ENCODE assay signal across 8 cellular contexts in genomic region chr19:58278156-58279041, GRCh38. TPM values are rescaled to one million over a fixed set of nuclear protein-coding genes. Genes with fewer than 3 reads are reported as not detected.
A peak's percentile ranks its signal among the peaks of the same experiment; 100 is the strongest.
DNase-seq lines count a peak whose midpoint lies in the region; ATAC-seq, FAIRE-seq and TF ChIP-seq lines count a peak whose summit lies in the region.

Gene ZNF8, plus strand, starts transcription at chr19:58278955. Its CDS starts 127 bp downstream, at chr19:58279082.

- peak; percentile 93 for ATAC-seq in HG03432 (IDR thresholded peaks at IDR 0.05; ENCODE audit: unreplicated experiment)

- FAIRE-seq in keratinocyte (lab: Jason Lieb, UNC): peak; percentile 67

- DNase-seq in Ammon's horn (ENCODE audit: low spot score): peak; percentile 96
- DNase-seq in NCI-H460 (ENCODE audit: extremely low read depth, low read depth): peak; percentile 95
- DNase-seq in activated CD4-positive, alpha-beta T cell treated with anti-CD3 and anti-CD28 coated beads for 1 hour: peak; percentile 93
- peak; percentile 97 for DNase-seq in cerebellum (ENCODE audit: low spot score)
- peak; percentile 96 for DNase-seq in keratinocyte (ENCODE audit: low read depth, low spot score)
- peak; percentile 95 to 98 (median 97) for DNase-seq in stimulated activated CD4-positive, alpha-beta T cell treated with anti-CD3 and anti-CD28 coated beads, Interleukin-12 subunit alpha, Interleukin-12 subunit beta, amount 100 ng/mL, for 48 hours (ENCODE audit: low read depth in 2 of 3, low spot score in 1 of 3)

- H3K27ac ChIP-seq in keratinocyte (ENCODE audit: control insufficient read depth, insufficient read depth, low read length): peak within 1 kb of the TSS; percentile 83

- H3K4me1 ChIP-seq in keratinocyte (ENCODE audit: control insufficient read depth, extremely low read depth, insufficient read depth, low read length): peaks cover 9% of the 10 kb centered on the region

- dilution Hi-C loops in keratinocyte (cut with MboI; ENCODE audit: extremely low pct_ligation_motif_present, low sequenced_read_pairs): no loop called here

- H3K27me3 ChIP-seq in keratinocyte (ENCODE audit: control insufficient read depth, extremely low read depth, insufficient read depth, low read length): no peaks in the 10 kb centered on the region

- H3K9me3 ChIP-seq in keratinocyte (ENCODE audit: control insufficient read depth, low read depth, low read length): no peaks in the 10 kb centered on the region

- H2AFZ ChIP-seq in keratinocyte (ENCODE audit: control insufficient read depth, low read length): peak within 1 kb of the TSS; percentile 94

- no peaks in the 10 kb centered on the region for H4K20me1 ChIP-seq in keratinocyte (ENCODE audit: control insufficient read depth, extremely low read depth, insufficient read depth, low read length)

- TF ChIP-seq POLR2A in GM19193 (IDR thresholded peaks at IDR 0.05; ENCODE audit: extremely low read depth, insufficient read depth, insufficient read length): peak; percentile 85

- peak within 1 kb of the TSS; percentile 93 for H3K9ac ChIP-seq in keratinocyte (ENCODE audit: control insufficient read depth, extremely low read depth, insufficient read depth, low read length)

- H3K79me2 ChIP-seq in keratinocyte (ENCODE audit: control insufficient read depth, insufficient read depth, low read length): peaks cover 42% of the 10 kb centered on the region

- TF ChIP-seq CTCF in keratinocyte (optimal IDR thresholded peaks at IDR 0.05 in 1 of 3, IDR thresholded peaks at IDR 0.05 in 1 of 3, conservative IDR thresholded peaks at IDR 0.05 in 1 of 3; ENCODE audit: extremely low read depth in 1 of 3, insufficient read depth in 2 of 3, low read length in 3 of 3): peak in 1 of 3 experiments; percentile 13

- peak within 1 kb of the TSS; percentile 88 to 94 (median 88) for H3K4me3 ChIP-seq in keratinocyte (ENCODE audit: control insufficient read depth in 2 of 3, extremely low read depth in 1 of 3, insufficient read depth in 2 of 3, low read depth in 1 of 3, low read length in 3 of 3)

- H3K36me3 ChIP-seq in keratinocyte (ENCODE audit: control insufficient read depth in 2 of 2, extremely low read depth in 1 of 2, insufficient read depth in 2 of 2, low read length in 2 of 2): peaks cover 0 to 4% of the 10 kb centered on the region in 2 experiments

- peak within 1 kb of the TSS; percentile 94 for H3K4me2 ChIP-seq in keratinocyte (ENCODE audit: control insufficient read depth, extremely low read depth, insufficient read depth, low read depth, low read length)

- H3K9me1 ChIP-seq in keratinocyte (ENCODE audit: control insufficient read depth, extremely low read depth, insufficient read depth, low read length): no peaks in the 10 kb centered on the region

RNA-seq across cellular contexts. Expression of gene ZNF8, which starts in this region (rescaled TPM):
- 5.3 and 6.7 TPM in 2 replicates for total RNA-seq in NCI-H460 (2014; rRNA removed; shearing (Covaris generic))
- polyA plus RNA-seq in NCI-H460 (2014; cell fraction: nucleus; rRNA removed): 5.3 and 7.6 TPM in 2 replicates
- total RNA-seq in cerebellum: 20.2 TPM
- polyA plus RNA-seq in keratinocyte: 2.5 to 2.8 TPM (median 2.7 TPM) in 3 replicates
- polyA plus RNA-seq in keratinocyte (2011; ENCODE audit: low read depth): 0.46 TPM
- 1.6 and 1.9 TPM in 2 replicates for polyA plus RNA-seq in keratinocyte (2011; cell fraction: cytosol; rRNA removed)
- 9.1 and 10.3 TPM in 2 replicates for polyA plus RNA-seq in keratinocyte (2011; cell fraction: nucleus; rRNA removed)
- polyA plus RNA-seq in keratinocyte (2012; ENCODE audit: low replicate concordance): 1.9 and 2.2 TPM in 2 replicates
- 8.2 to 12.8 TPM (median 9.0 TPM) in 3 replicates for polyA minus RNA-seq in keratinocyte
- 5.4 TPM for polyA minus RNA-seq in keratinocyte (2011; cell fraction: cytosol; rRNA and poly(A)+ RNA removed)
- 8.3 and 16.7 TPM in 2 replicates for polyA minus RNA-seq in keratinocyte (2011; cell fraction: nucleus; rRNA and poly(A)+ RNA removed)

Comparison
In these comparisons a context has a peak if more than half of its experiments do, and no peak if none do; other contexts are left out.
1. Peak in every context shown above with its lines: DNase-seq, ATAC-seq, H3K4me3 ChIP-seq and H3K27ac ChIP-seq.